8 cellular contexts compared by ENCODE assay signal in genomic region chr7:4683884-4684565, GRCh38. TPM values are rescaled to one million over a fixed set of nuclear protein-coding genes. Genes with fewer than 3 reads are reported as not detected.
DNase-seq lines count a peak whose midpoint lies in the region; ATAC-seq, FAIRE-seq and TF ChIP-seq lines count a peak whose summit lies in the region.

No MANE protein-coding gene starts in this region.

- 0 out of 4 replicates have a peak, but pooled peaks of 1 of the 2 experiments have one; percentile 24 for TF ChIP-seq CTCF in GM23338 (conservative IDR thresholded peaks at IDR 0.05; ENCODE audit: low read depth in 2 of 2)

- H3K4me3 ChIP-seq in GM23338, result peak overlapping the region; percentile 36
- peak overlapping the region; percentile 91 for H3K4me3 ChIP-seq in rectal smooth muscle tissue (ENCODE audit: low read length)

- peak overlapping the region; percentile 89 for H3K9ac ChIP-seq in rectal smooth muscle tissue (ENCODE audit: low read length)

- peaks cover 55% of the 10 kb centered on the region for H4K20me1 ChIP-seq in GM23338 (replicated peaks; ENCODE audit: insufficient read depth)

- peaks cover 10% of the 10 kb centered on the region; the same call in 2 of the 3 replicates for H3K9me3 Mint-ChIP-seq in GM23338
- no peaks in the 10 kb centered on the region for H3K9me3 Mint-ChIP-seq in activated naive CD8-positive, alpha-beta T cell treated with anti-CD3 and anti-CD28 coated beads, Interleukin-2, amount 50 U/mL, for 24 hours

- DNase-seq in COLO829 (ENCODE audit: low spot score) (peak; percentile 58), GM23338 (ENCODE audit: low spot score) (no peak), RCC 7860 (ENCODE audit: low spot score) (peak; percentile 82), cardiac septum (ENCODE audit: low spot score) (peak; percentile 87)
- peak; percentile 50 for DNase-seq in activated naive CD8-positive, alpha-beta T cell treated with anti-CD3 and anti-CD28 coated beads, Interleukin-2, amount 50 U/mL, for 24 hours

- peak overlapping the region; percentile 68 for H3K4me3 Mint-ChIP-seq in GM23338
- peak overlapping the region; percentile 98 for H3K4me3 Mint-ChIP-seq in activated naive CD8-positive, alpha-beta T cell treated with anti-CD3 and anti-CD28 coated beads, Interleukin-2, amount 50 U/mL, for 24 hours

- peaks cover 44% of the 10 kb centered on the region for H3K79me2 ChIP-seq in GM23338 (replicated peaks; ENCODE audit: insufficient read depth)

- no peak overlapping the region for H3K27ac Mint-ChIP-seq in GM23338
- H3K27ac Mint-ChIP-seq in activated naive CD8-positive, alpha-beta T cell treated with anti-CD3 and anti-CD28 coated beads, Interleukin-2, amount 50 U/mL, for 24 hours, result peak overlapping the region; percentile 99

- H3K27me3 ChIP-seq in GM23338 (ENCODE audit: insufficient read depth) (peaks cover 24% of the 10 kb centered on the region), rectal smooth muscle tissue (ENCODE audit: control insufficient read depth, insufficient read depth, low read length) (no peaks in the 10 kb centered on the region)

- no peaks in the 10 kb centered on the region for H3F3A ChIP-seq in GM23338 (replicated peaks; ENCODE audit: low read depth)

- FAIRE-seq in RCC 7860 (lab: Jason Lieb, UNC), result peak; percentile 81

- H3K27me3 Mint-ChIP-seq in GM23338 (ENCODE audit: insufficient read depth, low read depth, poor library complexity), result peaks cover 24% of the 10 kb centered on the region
- H3K27me3 Mint-ChIP-seq in activated naive CD8-positive, alpha-beta T cell treated with anti-CD3 and anti-CD28 coated beads, Interleukin-2, amount 50 U/mL, for 24 hours, result no peaks in the 10 kb centered on the region

- H3K4me2 ChIP-seq in GM23338, result peak overlapping the region; percentile 78

- ATAC-seq in GM23338 (peak; percentile 21), GM19324 (IDR thresholded peaks at IDR 0.05; ENCODE audit: low FRiP score, unreplicated experiment) (no peak), HG02973 (IDR thresholded peaks at IDR 0.05; ENCODE audit: unreplicated experiment) (no peak)
- peak; percentile 55 for ATAC-seq in activated naive CD8-positive, alpha-beta T cell treated with anti-CD3 and anti-CD28 coated beads, Interleukin-2, amount 50 U/mL, for 24 hours

- H3K36me3 ChIP-seq in GM23338 (ENCODE audit: insufficient read depth) (no peaks in the 10 kb centered on the region), rectal smooth muscle tissue (ENCODE audit: control insufficient read depth, insufficient read depth, low read length) (no peaks in the 10 kb centered on the region)

- peaks cover 2% of the 10 kb centered on the region; the same call in 1 of the 3 replicates for H3K36me3 Mint-ChIP-seq in GM23338 (ENCODE audit: low read depth)
- peaks cover 15% of the 10 kb centered on the region for H3K36me3 Mint-ChIP-seq in activated naive CD8-positive, alpha-beta T cell treated with anti-CD3 and anti-CD28 coated beads, Interleukin-2, amount 50 U/mL, for 24 hours (ENCODE audit: low read depth)

- H3K27ac ChIP-seq in GM23338 (ENCODE audit: low read depth) (no peak overlapping the region), rectal smooth muscle tissue (ENCODE audit: low read depth, low read length) (peak overlapping the region; percentile 93)

- H3K4me1 Mint-ChIP-seq in GM23338, result peaks cover 11% of the 10 kb centered on the region
- peaks cover 54% of the 10 kb centered on the region for H3K4me1 Mint-ChIP-seq in activated naive CD8-positive, alpha-beta T cell treated with anti-CD3 and anti-CD28 coated beads, Interleukin-2, amount 50 U/mL, for 24 hours

- H3K4me1 ChIP-seq in GM23338 (ENCODE audit: insufficient read depth) (peaks cover 7% of the 10 kb centered on the region; the same call in 1 of the 2 replicates), rectal smooth muscle tissue (ENCODE audit: control insufficient read depth, insufficient read depth, low read length) (peaks cover 10% of the 10 kb centered on the region)

- intact Hi-C loops in cardiac septum (cut with DNase I), result loop anchor here (2.0 kb wide), 1 partner anchor 61 kb away; no protein-coding TSS in a partner anchor

- H2AFZ ChIP-seq in GM23338, result no peak overlapping the region

- 0 out of 2 replicates have a peak, but pooled peaks cover 2% of the 10 kb centered on the region for H3K9me2 ChIP-seq in GM23338 (ENCODE audit: insufficient read depth)

TF ChIP-seq in GM23338, 12 proteins besides CTCF, POLR2A, EP300 and RAD21 (continues in another document):
- TF ChIP-seq POLR2AphosphoS5 (IDR thresholded peaks at IDR 0.05; ENCODE audit: low read depth) (no peak), ZNF462 (CRISPR knock-in tag; IDR thresholded peaks at IDR 0.05) (no peak), NANOG (IDR thresholded peaks at IDR 0.05; ENCODE audit: borderline replicate concordance) (no peak), ETS1 (IDR thresholded peaks at IDR 0.05) (no peak), ZNF114 (CRISPR knock-in tag; IDR thresholded peaks at IDR 0.05) (no peak), ZNF331 (CRISPR knock-in tag; IDR thresholded peaks at IDR 0.05; ENCODE audit: low read depth) (no peak), STAT1 (IDR thresholded peaks at IDR 0.05; ENCODE audit: unreplicated experiment) (no peak), CREB1 (CRISPR knock-in tag; IDR thresholded peaks at IDR 0.05; ENCODE audit: low read depth) (no peak)

RNA-seq across cellular contexts. Expression of gene FOXK1, which starts 1.9 kb away (rescaled TPM):
- 12.7 and 13.9 TPM in 2 replicates for total RNA-seq in GM23338 (2014; rRNA removed; shearing (Covaris generic))
- polyA plus RNA-seq in GM23338 (2016; fragmentation: Nextera tagmentation; extraction: Ambion mirVana), result 2.0 and 2.3 TPM in 2 replicates
- 29.7 TPM for total RNA-seq in cardiac septum

Comparison
In these comparisons a context has a peak if more than half of its experiments do, and no peak if none do; other contexts are left out.
1. ATAC-seq: peak in GM23338 (single experiment) and activated naive CD8-positive, alpha-beta T cell treated with anti-CD3 and anti-CD28 coated beads, Interleukin-2, amount 50 U/mL, for 24 hours (single experiment); none in GM19324 (single experiment) and HG02973 (single experiment).